ENCODE assay signal across 28 cellular contexts in the genomic region with DNA sequence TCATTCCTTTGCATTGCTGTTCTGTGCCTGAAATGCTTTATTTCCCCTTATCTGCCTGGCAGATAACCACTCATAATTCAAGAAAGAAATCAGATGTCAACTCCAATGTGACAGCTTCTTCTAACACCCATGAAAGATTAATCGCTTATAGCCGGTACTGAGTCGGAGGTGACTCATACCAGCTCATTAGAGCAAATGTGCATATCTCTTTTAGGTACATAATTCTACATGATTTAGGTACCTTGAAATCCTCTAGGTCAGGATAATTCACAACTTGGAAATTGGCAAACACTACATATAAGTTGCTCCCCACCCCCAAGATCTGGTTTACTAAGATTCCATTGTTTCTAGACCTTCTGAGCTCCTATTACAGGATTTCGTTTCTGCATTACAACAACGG.
"Had no signal": no experiment of that assay in that cellular context is flagged by ENCODE, and none has a peak within 500 bp of the region (broad histone marks: within the 10 kb centered on the region; RNA-seq: fewer than 3 reads in every experiment).

No MANE protein-coding gene starts in this region.

- H3K4me1 ChIP-seq: adrenal gland, body of pancreas, Peyer's patch, SJSA1 had no signal

- H3K4me3 ChIP-seq: adrenal gland, body of pancreas, cardiac muscle cell, Peyer's patch, SJSA1 had no signal

- H3K27me3 ChIP-seq: adrenal gland, body of pancreas, cardiac muscle cell, Peyer's patch, SJSA1 had no signal

- H3K9me3 ChIP-seq: adrenal gland, body of pancreas, Peyer's patch, SJSA1 had no signal

- H3K27ac ChIP-seq: adrenal gland, body of pancreas, cardiac muscle cell, Peyer's patch, SJSA1, VCaP had no signal

- DNase-seq: activated CD4-positive, alpha-beta memory T cell treated with anti-CD3 and anti-CD28 coated beads for 36 hours; activated CD4-positive, alpha-beta T cell treated with anti-CD3 and anti-CD28 coated beads, Interleukin-2, amount 10 ng/mL, durations not matched to agents 7 days and 5 days; activated CD4-positive, CD25-positive, alpha-beta regulatory T cell; activated CD8-positive, alpha-beta memory T cell treated with anti-CD3 and anti-CD28 coated beads for 24 hours; activated naive CD4-positive, alpha-beta T cell treated with anti-CD3 and anti-CD28 coated beads, Interleukin-2, amount 50 U/mL, for 16 hours; activated naive CD8-positive, alpha-beta T cell treated with anti-CD3 and anti-CD28 coated beads, Interleukin-2, amount 10 ng/mL, durations not matched to agents 7 days and 5 days; activated T-cell treated with anti-CD3 and anti-CD28 coated beads for 4 hours; activated T-cell treated with anti-CD3 and anti-CD28 coated beads, Interleukin-2, amount 50 U/mL, for 48 hours; adrenal gland; aorta; body of pancreas; MM.1S; NCI-H1092; NCI-H1417; NCI-H2029; NCI-H2107; NCI-H345; NCI-H510A; NCI-H526 treated with DMSO at 0.1 percent for 48 hours; NCI-H82; Peyer's patch; SHP77; T-cell; T-helper 2 cell; T1000 had no signal

- H3K36me3 ChIP-seq: adrenal gland, cardiac muscle cell, Peyer's patch, SJSA1 had no signal
